8 cellular contexts compared by ENCODE assay signal in the genomic region with DNA sequence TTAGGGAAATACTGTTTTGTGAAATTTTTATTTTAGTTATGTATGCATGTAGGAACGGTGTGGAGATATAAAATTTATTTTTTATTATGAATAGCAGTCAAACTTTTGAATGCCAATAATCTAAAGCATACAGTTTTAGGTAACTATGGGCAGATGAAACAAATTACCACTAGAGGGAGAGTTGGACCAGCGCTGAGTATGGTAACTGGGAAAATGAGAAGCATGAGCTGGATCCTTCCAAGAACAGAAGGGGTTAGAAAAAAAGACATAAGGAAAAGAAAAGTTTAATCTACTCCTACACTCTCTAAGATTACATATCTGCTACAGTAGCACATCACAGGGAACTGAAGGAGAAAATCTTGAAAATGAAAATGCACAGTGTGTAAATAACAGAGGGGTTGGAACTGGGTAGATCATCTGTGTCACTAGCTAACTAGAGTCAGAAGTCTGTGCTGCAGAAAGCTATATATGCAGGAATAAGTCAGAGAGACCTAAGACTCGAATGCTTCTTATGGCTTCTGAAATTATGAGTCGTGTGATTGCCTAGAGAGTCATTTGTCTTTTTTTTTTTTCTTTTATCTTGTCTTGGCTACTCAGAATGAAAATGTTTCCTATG. TPM values are rescaled to one million over a fixed set of nuclear protein-coding genes. Genes with fewer than 3 reads are reported as not detected.
DNase-seq lines count a peak whose midpoint lies in the region; ATAC-seq and TF ChIP-seq lines count a peak whose summit lies in the region.

No MANE protein-coding gene starts in this region.

- ATAC-seq in RWPE2 (ENCODE audit: low read depth), result peak; percentile 57; the same call in 1 of the 3 replicates
- ATAC-seq in activated naive CD8-positive, alpha-beta T cell treated with anti-CD3 and anti-CD28 coated beads, Interleukin-2, amount 50 U/mL, for 24 hours, result no peak
- ATAC-seq in natural killer cell, result no peak
- ATAC-seq in HG03460 (IDR thresholded peaks at IDR 0.05; ENCODE audit: unreplicated experiment), result no peak

- H3K27me3 Mint-ChIP-seq in activated naive CD8-positive, alpha-beta T cell treated with anti-CD3 and anti-CD28 coated beads, Interleukin-2, amount 50 U/mL, for 24 hours, result no peaks in the 10 kb centered on the region
- no peaks in the 10 kb centered on the region for H3K27me3 Mint-ChIP-seq in natural killer cell (ENCODE audit: low read depth in 2 of 2)

- peak; percentile 65 for TF ChIP-seq CTCF in RWPE2 (IDR thresholded peaks at IDR 0.05; ENCODE audit: poor library complexity, severe bottlenecking)
- peak; percentile 58 for TF ChIP-seq CTCF in kidney epithelial cell (IDR thresholded peaks at IDR 0.05; ENCODE audit: insufficient read depth, low read length, poor library complexity, severe bottlenecking)
- TF ChIP-seq CTCF in natural killer cell (IDR thresholded peaks at IDR 0.05), result no peak
- TF ChIP-seq CTCF in coronary artery (IDR thresholded peaks at IDR 0.05), result no peak

- H3K4me1 Mint-ChIP-seq in activated naive CD8-positive, alpha-beta T cell treated with anti-CD3 and anti-CD28 coated beads, Interleukin-2, amount 50 U/mL, for 24 hours, result no peaks in the 10 kb centered on the region
- H3K4me1 Mint-ChIP-seq in natural killer cell, result no peaks in the 10 kb centered on the region

- no peak overlapping the region for H3K4me3 Mint-ChIP-seq in activated naive CD8-positive, alpha-beta T cell treated with anti-CD3 and anti-CD28 coated beads, Interleukin-2, amount 50 U/mL, for 24 hours
- no peak overlapping the region for H3K4me3 Mint-ChIP-seq in natural killer cell

- H3K27ac ChIP-seq in RWPE2 (ENCODE audit: poor library complexity, severe bottlenecking), result no peak overlapping the region
- H3K27ac ChIP-seq in coronary artery, result no peak overlapping the region

- no peaks in the 10 kb centered on the region for H3K36me3 ChIP-seq in RWPE2 (ENCODE audit: low read depth)
- H3K36me3 ChIP-seq in kidney epithelial cell (ENCODE audit: control insufficient read depth, insufficient read depth, low read length), result no peaks in the 10 kb centered on the region

- POLR2A ChIA-PET in HEK293T (lab: Yijun Ruan, JAX), result no interaction called here

- H3K4me3 ChIP-seq in RWPE2 (ENCODE audit: severe bottlenecking) (no peak overlapping the region), kidney epithelial cell (ENCODE audit: low read depth, low read length) (no peak overlapping the region), coronary artery (no peak overlapping the region)

- H3K9me3 Mint-ChIP-seq in activated naive CD8-positive, alpha-beta T cell treated with anti-CD3 and anti-CD28 coated beads, Interleukin-2, amount 50 U/mL, for 24 hours, result no peaks in the 10 kb centered on the region
- H3K9me3 Mint-ChIP-seq in natural killer cell, result peaks cover 2 to 6% of the 10 kb centered on the region in 2 donors

- DNase-seq in AML-193 (lab: John Stamatoyannopoulos, UW) (peak; percentile 10 to 39), HEK293T (ENCODE audit: extremely low spot score) (peak; percentile 23), RWPE2 (ENCODE audit: low spot score) (no peak), kidney epithelial cell (ENCODE audit: low read depth) (no peak), natural killer cell (no peak), coronary artery (ENCODE audit: low spot score) (no peak)
- no peak for DNase-seq in activated naive CD8-positive, alpha-beta T cell treated with anti-CD3 and anti-CD28 coated beads, Interleukin-2, amount 50 U/mL, for 24 hours

- H3K27me3 ChIP-seq in RWPE2 (ENCODE audit: insufficient read depth, poor library complexity, severe bottlenecking) (no peaks in the 10 kb centered on the region), kidney epithelial cell (ENCODE audit: control insufficient read depth, insufficient read depth, low read length) (no peaks in the 10 kb centered on the region)

- no peaks in the 10 kb centered on the region for H3K9me3 ChIP-seq in RWPE2 (ENCODE audit: severe bottlenecking)

- CTCF ChIA-PET in HEK293T (lab: Yijun Ruan, JAX), result interaction anchor here (0.6 to 2.1 kb wide), 5 partner anchors 137 to 1030 kb away, joined by 3 to 11 read pairs (median 5); no protein-coding TSS in a partner anchor

- no peaks in the 10 kb centered on the region for H3K4me1 ChIP-seq in RWPE2 (ENCODE audit: insufficient read depth, poor library complexity, severe bottlenecking)

- no peaks in the 10 kb centered on the region for H3K36me3 Mint-ChIP-seq in activated naive CD8-positive, alpha-beta T cell treated with anti-CD3 and anti-CD28 coated beads, Interleukin-2, amount 50 U/mL, for 24 hours (ENCODE audit: low read depth)
- H3K36me3 Mint-ChIP-seq in natural killer cell, result no peaks in the 10 kb centered on the region

- intact Hi-C loops in natural killer cell (cut with micrococcal nuclease), result no loop called here

- H3K27ac Mint-ChIP-seq in activated naive CD8-positive, alpha-beta T cell treated with anti-CD3 and anti-CD28 coated beads, Interleukin-2, amount 50 U/mL, for 24 hours, result no peak overlapping the region
- no peak overlapping the region for H3K27ac Mint-ChIP-seq in natural killer cell

TF ChIP-seq in HEK293T, 16 proteins besides CTCF, POLR2A, EP300 and RAD21:
- no peak for TF ChIP-seq FOXM1 (IDR thresholded peaks at IDR 0.05; ENCODE audit: borderline replicate concordance)
- TF ChIP-seq ELF4 (IDR thresholded peaks at IDR 0.05), result no peak
- TF ChIP-seq FOXA1 (IDR thresholded peaks at IDR 0.05), result no peak
- TF ChIP-seq FOXK2 (IDR thresholded peaks at IDR 0.05), result no peak
- no peak for TF ChIP-seq L3MBTL2 (conservative IDR thresholded peaks at IDR 0.05)
- TF ChIP-seq SUZ12 (IDR thresholded peaks at IDR 0.05), result no peak
- TF ChIP-seq SP1 (IDR thresholded peaks at IDR 0.05), result no peak
- TF ChIP-seq HDGF (IDR thresholded peaks at IDR 0.05; ENCODE audit: borderline replicate concordance), result no peak
- no peak for TF ChIP-seq NFRKB (IDR thresholded peaks at IDR 0.05)
- no peak for TF ChIP-seq CTBP1 (IDR thresholded peaks at IDR 0.05; ENCODE audit: borderline replicate concordance)

RNA-seq across cellular contexts. Expression of a gene that starts 15.6 kb away (rescaled TPM):
- total RNA-seq in kidney epithelial cell (not detected in 2 replicates), natural killer cell (not detected)

RNA-seq across cellular contexts. Expression of a gene that starts 46.7 kb away (rescaled TPM):
- total RNA-seq in kidney epithelial cell, result not detected in 2 replicates
- total RNA-seq in natural killer cell, result not detected

Comparison
In these comparisons a context has a peak if more than half of its experiments do, and no peak if none do; other contexts are left out.
1. DNase-seq: peak in AML-193 (2 of 2) and HEK293T (single experiment); none in RWPE2 (single experiment), kidney epithelial cell (single experiment), activated naive CD8-positive, alpha-beta T cell treated with anti-CD3 and anti-CD28 coated beads, Interleukin-2, amount 50 U/mL, for 24 hours (single experiment), natural killer cell (single experiment) and coronary artery (single experiment).
2. CTCF ChIP-seq: peak in RWPE2 (single experiment) and kidney epithelial cell (single experiment); none in natural killer cell (single experiment) and coronary artery (single experiment).